21 cellular contexts compared by ENCODE assay signal in the genomic region with DNA sequence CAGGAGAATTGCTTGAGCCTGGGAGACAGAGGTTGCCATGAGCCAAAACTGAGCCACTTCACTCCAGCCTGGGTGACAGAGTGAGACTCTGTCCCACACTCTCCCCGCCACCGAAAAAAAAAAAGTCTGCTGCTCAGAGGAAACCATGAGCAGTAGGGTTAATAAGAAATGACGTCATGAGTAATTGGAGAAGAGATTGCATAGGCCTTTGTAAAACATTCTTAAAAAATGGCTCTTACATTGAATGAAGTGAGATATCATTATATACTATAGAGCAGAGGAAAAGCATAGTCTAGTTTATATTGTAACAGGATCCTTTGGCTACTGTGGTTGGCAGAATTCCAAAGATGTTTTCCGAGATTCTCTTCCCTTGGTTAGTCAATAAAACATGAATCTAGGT.
"Had no signal": no experiment of that assay in that cellular context is flagged by ENCODE, and none has a peak within 500 bp of the region (broad histone marks: within the 10 kb centered on the region; RNA-seq: fewer than 3 reads in every experiment).

No MANE protein-coding gene starts in this region.

- H3K9me3 ChIP-seq: gastroesophageal sphincter, left ventricle myocardium inferior, testis, uterus had no signal

- H3K36me3 ChIP-seq: gastroesophageal sphincter, left ventricle myocardium inferior, uterus had no signal

- DNase-seq: activated CD4-positive, alpha-beta memory T cell treated with anti-CD3 and anti-CD28 coated beads for 36 hours; activated CD4-positive, alpha-beta T cell treated with anti-CD3 and anti-CD28 coated beads for 4 hours; activated CD4-positive, CD25-positive, alpha-beta regulatory T cell; activated effector memory CD4-positive, alpha-beta T cell treated with Interleukin-2 at 50 U/mL for 16 hours; activated naive CD4-positive, alpha-beta T cell treated with anti-CD3 and anti-CD28 coated beads for 36 hours; activated naive CD8-positive, alpha-beta T cell treated with anti-CD3 and anti-CD28 coated beads, Interleukin-2, amount 10 ng/mL, durations not matched to agents 7 days and 5 days; activated T-cell treated with anti-CD3 and anti-CD28 coated beads, Interleukin-2, amount 50 U/mL, for 72 hours; amygdala; head of caudate nucleus; hypothalamus; left ventricle myocardium inferior; naive thymus-derived CD4-positive, alpha-beta T cell; occipital lobe; posterior cingulate gyrus; stimulated activated CD4-positive, alpha-beta T cell treated with anti-CD3 and anti-CD28 coated beads, Interleukin-4, amount 100 ng/mL, for 1 hour; stimulated activated naive CD4-positive, alpha-beta T cell; testis; trophoblast cell; uterus had no signal

- H3K27me3 ChIP-seq: gastroesophageal sphincter, testis, uterus had no signal

- H3K4me1 ChIP-seq: gastroesophageal sphincter, left ventricle myocardium inferior, testis, uterus had no signal

- H3K4me3 ChIP-seq: gastroesophageal sphincter, left ventricle myocardium inferior, testis, uterus had no signal

- H3K27ac ChIP-seq: epithelial cell of prostate, gastroesophageal sphincter, left ventricle myocardium inferior, testis, uterus had no signal
